ENCODE assay signal across 8 cellular contexts in genomic region chr1:111032295-111032897, GRCh38.
A peak's percentile ranks its signal among the peaks of the same experiment; 100 is the strongest.
DNase-seq lines count a peak whose midpoint lies in the region; ATAC-seq and TF ChIP-seq lines count a peak whose summit lies in the region.

No MANE protein-coding gene starts in this region.

- intact Hi-C loops in spleen (cut with DNase I; ENCODE audit: low total_unique reads): no loop called here

- in situ Hi-C loops in ACHN (cut with HindIII; ENCODE audit: low pct_ligation_motif_present, low pct_unique_long_range_greater_than_20kb, low sequenced_read_pairs): no loop called here

- no peaks in the 10 kb centered on the region for H3K36me3 ChIP-seq in spleen

- H3K27me3 ChIP-seq in spleen (replicated peaks in 1 of 7): no peaks in the 10 kb centered on the region

- TF ChIP-seq POLR2A in spleen (IDR thresholded peaks at IDR 0.05): no peak

- H3K9me3 Mint-ChIP-seq in WTC11: peaks cover 39% of the 10 kb centered on the region

- DNase-seq in ACHN (peak; percentile 40), ELF-1 (ENCODE audit: low read depth, low spot score) (peak; percentile 7), NCI-H2029 treated with DMSO at 0.1 percent for 48 hours (lab: John Stamatoyannopoulos, UW) (peak; percentile 41), WTC11 (ENCODE audit: low spot score) (no peak), glomerular endothelial cell (ENCODE audit: extremely low read depth, low read depth, low spot score) (peak; percentile 16), spleen (no peak)

- CTCF ChIA-PET in WTC11 (lab: Charles Lee): no interaction called here

- no peak overlapping the region for H3K27ac ChIP-seq in spleen

- H3K4me1 Mint-ChIP-seq in WTC11: peaks cover 9% of the 10 kb centered on the region

- no peak overlapping the region for H3K27ac Mint-ChIP-seq in WTC11

- peaks cover 0 to 10% (median 2%) of the 10 kb centered on the region in 6 donors for H3K4me1 ChIP-seq in spleen

- H3K4me3 Mint-ChIP-seq in WTC11: no peak overlapping the region

- WGBS in spleen, 5 donors: 22 to 33% (median 28%) methylated on average over 9 of the region's 9 CpGs

- ATAC-seq in WTC11 (no peak), GM19035 (IDR thresholded peaks at IDR 0.05; ENCODE audit: unreplicated experiment) (no peak), HG02642 (IDR thresholded peaks at IDR 0.05; ENCODE audit: poor library complexity, unreplicated experiment) (no peak)

- H3K9me3 ChIP-seq in spleen: peaks cover 0 to 16% (median 4%) of the 10 kb centered on the region in 8 donors

- H3K36me3 Mint-ChIP-seq in WTC11: 0 out of 2 replicates have a peak, but pooled peaks cover 4% of the 10 kb centered on the region

- no peak overlapping the region for H3K4me3 ChIP-seq in spleen

- POLR2A ChIA-PET in WTC11 (lab: Charles Lee): interaction anchor here (0.6 kb wide), 1 partner anchor 314 kb away, joined by 3 read pairs; no protein-coding TSS in a partner anchor

- TF ChIP-seq CTCF in WTC11 (IDR thresholded peaks at IDR 0.05): peak; percentile 94
- peak; percentile 71 to 93 (median 88) for TF ChIP-seq CTCF in spleen (IDR thresholded peaks at IDR 0.05 in 8 of 11, conservative IDR thresholded peaks at IDR 0.05 in 3 of 11)

- H3K27me3 Mint-ChIP-seq in WTC11 (ENCODE audit: low read depth): peaks cover 5% of the 10 kb centered on the region; the same call in 1 of the 2 replicates

TF ChIP-seq in WTC11, 78 proteins besides CTCF, POLR2A, EP300 and RAD21:
- no peak for TF ChIP-seq NFE2L1 (CRISPR knock-in tag; IDR thresholded peaks at IDR 0.05)
- TF ChIP-seq ETV6 (CRISPR knock-in tag; IDR thresholded peaks at IDR 0.05): no peak
- no peak for TF ChIP-seq USF1 (CRISPR knock-in tag; IDR thresholded peaks at IDR 0.05)
TF ChIP-seq in WTC11: peak in this region for 0.

Comparison
In these comparisons a context has a peak if more than half of its experiments do, and no peak if none do; other contexts are left out.
1. DNase-seq: peak in ACHN (single experiment), ELF-1 (single experiment), NCI-H2029 treated with DMSO at 0.1 percent for 48 hours (single experiment) and glomerular endothelial cell (single experiment); none in WTC11 (single experiment) and spleen (single experiment).